In genomic region chr10:75612904-75613684, GRCh38 we compare ENCODE assay signal across 12 cellular contexts.
DNase-seq lines count a peak whose midpoint lies in the region; ATAC-seq, FAIRE-seq and TF ChIP-seq lines count a peak whose summit lies in the region.
"Had no signal": no experiment of that assay in that cellular context is flagged by ENCODE, and none has a peak within 500 bp of the region (broad histone marks: within the 10 kb centered on the region; RNA-seq: fewer than 3 reads in every experiment).

No MANE protein-coding gene starts in this region.

- H3K4me1 ChIP-seq in uterus (peaks cover 4 to 7% of the 10 kb centered on the region in 2 donors), small intestine (ENCODE audit: control insufficient read depth in 2 of 2, insufficient read depth in 1 of 2, low read depth in 1 of 2, low read length in 1 of 2) (peaks cover 2 to 11% of the 10 kb centered on the region in 2 donors)

- DNase-seq in NCI-H2171 treated with DMSO at 0.1 percent for 48 hours (lab: John Stamatoyannopoulos, UW) = peak; percentile 27
- no peak for DNase-seq in NCI-H2171 (lab: John Stamatoyannopoulos, UW)
- DNase-seq in OCI-M1 (lab: John Stamatoyannopoulos, UW) = peak; percentile 71
- no peak for DNase-seq in left ventricle myocardium superior
- DNase-seq in uterus = peak in 1 of 2 donors; percentile 55
- DNase-seq in GM03348 (ENCODE audit: low spot score) = no peak
- no peak for DNase-seq in small intestine
- no peak for DNase-seq in erythroblast (lab: John Stamatoyannopoulos, UW)
- DNase-seq: 8988T; effector CD4-positive, alpha-beta T cell; stimulated activated CD4-positive, alpha-beta T cell treated with anti-CD3 and anti-CD28 coated beads, Interleukin-4, amount 100 ng/mL, for 4 hours had no signal

- H3K9me3 ChIP-seq in uterus (no peaks in the 10 kb centered on the region), small intestine (ENCODE audit: control insufficient read depth, low read depth) (no peaks in the 10 kb centered on the region)

- intact Hi-C loops in left ventricle myocardium superior (cut with micrococcal nuclease) (no loop called here), uterus (cut with DNase I; ENCODE audit: low total_unique reads) (no loop called here)

- peak overlapping the region; percentile 4 to 13 for H3K27ac ChIP-seq in uterus
- H3K27ac ChIP-seq in small intestine (ENCODE audit: low read depth in 1 of 2, low read length in 1 of 2) = no peak overlapping the region

- TF ChIP-seq POLR2A in uterus (IDR thresholded peaks at IDR 0.05) (no peak), erythroblast (IDR thresholded peaks at IDR 0.05; ENCODE audit: low read length) (no peak)

- peak; percentile 76 for ATAC-seq in left ventricle myocardium superior

- H3K36me3 ChIP-seq in uterus (no peaks in the 10 kb centered on the region), small intestine (ENCODE audit: control insufficient read depth in 2 of 2, insufficient read depth in 2 of 2, low read length in 2 of 2) (no peaks in the 10 kb centered on the region)

- H3K4me3 ChIP-seq in uterus = no peak overlapping the region
- no peak overlapping the region for H3K4me3 ChIP-seq in small intestine (ENCODE audit: low read depth in 1 of 2, low read length in 2 of 2)

- H3K27me3 ChIP-seq in uterus = no peaks in the 10 kb centered on the region
- no peaks in the 10 kb centered on the region for H3K27me3 ChIP-seq in small intestine (ENCODE audit: control insufficient read depth in 2 of 2, insufficient read depth in 2 of 2, low read length in 2 of 2)

- TF ChIP-seq CTCF in uterus (IDR thresholded peaks at IDR 0.05) = no peak

- WGBS in small intestine, 3 donors = 34 to 51% (median 35%) methylated on average over 5 of the region's 5 CpGs

- no peak for FAIRE-seq in small intestine (lab: Jason Lieb, UNC)
- FAIRE-seq: H54 had no signal

Comparison
In these comparisons a context has a peak if more than half of its experiments do, and no peak if none do; other contexts are left out.
1. DNase-seq: peak in NCI-H2171 treated with DMSO at 0.1 percent for 48 hours (single experiment) and OCI-M1 (single experiment); none in NCI-H2171 (single experiment), left ventricle myocardium superior (single experiment), GM03348 (single experiment), small intestine (single experiment) and erythroblast (0 of 2).
2. H3K27ac ChIP-seq: peak in uterus (2 of 2); none in small intestine (0 of 2).